ENCODE assay signal across 16 cellular contexts in the genomic region with DNA sequence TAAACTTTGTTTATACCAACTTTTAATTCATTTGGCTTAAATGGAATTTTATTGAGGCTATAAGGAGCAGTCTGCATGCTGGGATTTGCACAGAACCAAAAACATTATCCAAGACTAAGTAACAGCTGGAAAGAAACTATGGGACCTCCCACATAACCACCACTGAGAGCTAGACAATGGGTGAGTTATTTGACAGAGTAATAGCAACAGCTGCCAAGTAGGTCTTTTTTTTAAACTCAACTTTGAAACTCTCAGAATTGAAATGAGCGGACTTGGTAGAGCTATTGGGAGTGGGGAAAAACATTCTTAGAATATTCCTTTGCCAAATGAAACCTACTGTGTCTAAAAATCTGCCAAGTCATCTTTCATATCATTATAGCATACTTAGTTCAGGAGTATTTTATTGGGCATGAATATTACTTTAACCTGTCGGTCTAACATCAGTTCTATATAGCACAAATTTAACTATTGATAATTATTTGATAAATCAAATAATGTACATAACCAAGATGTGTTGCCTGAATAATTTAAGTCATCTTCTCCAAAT.
DNase-seq lines count a peak whose midpoint lies in the region; FAIRE-seq and TF ChIP-seq lines count a peak whose summit lies in the region.
"Had no signal": no experiment of that assay in that cellular context is flagged by ENCODE, and none has a peak within 500 bp of the region (broad histone marks: within the 10 kb centered on the region; RNA-seq: fewer than 3 reads in every experiment).

No MANE protein-coding gene starts in this region.

- H3K27me3 Mint-ChIP-seq in nephron (ENCODE audit: low read depth), result no peaks in the 10 kb centered on the region
- H3K27me3 Mint-ChIP-seq in nephron progenitor cell (ENCODE audit: low read depth, poor library complexity), result no peaks in the 10 kb centered on the region

- H3K36me3 Mint-ChIP-seq in nephron (ENCODE audit: low read depth) (no peaks in the 10 kb centered on the region), nephron progenitor cell (ENCODE audit: low read depth) (no peaks in the 10 kb centered on the region)

- peaks cover 16% of the 10 kb centered on the region for H3K9me3 Mint-ChIP-seq in nephron
- no peaks in the 10 kb centered on the region for H3K9me3 Mint-ChIP-seq in nephron progenitor cell
- H3K9me3 Mint-ChIP-seq: H9 had no signal

- no peak for TF ChIP-seq CTCF in nephron (IDR thresholded peaks at IDR 0.05; ENCODE audit: unreplicated experiment in 3 of 3)
- no peak for TF ChIP-seq CTCF in nephron progenitor cell (IDR thresholded peaks at IDR 0.05)

- H3K4me3 Mint-ChIP-seq in nephron, result peak overlapping the region in 1 of 3 experiments; percentile 69
- H3K4me3 Mint-ChIP-seq in nephron progenitor cell, result no peak overlapping the region
- H3K4me3 Mint-ChIP-seq: H9 had no signal

- no peak for TF ChIP-seq POLR2A in GM12892 (IDR thresholded peaks at IDR 0.05; ENCODE audit: low read depth, low read length)

- DNase-seq in H4 (ENCODE audit: low spot score), result peak; percentile 74
- DNase-seq in RPMI7951 (ENCODE audit: low read depth), result peak; percentile 2
- DNase-seq in epidermal melanocyte (ENCODE audit: insufficient read length, low spot score), result peak; percentile 27
- no peak for DNase-seq in nephron progenitor cell
- no peak for DNase-seq in NCI-H146 treated with DMSO at 0.1 percent for 48 hours (lab: John Stamatoyannopoulos, UW; ENCODE audit: unreplicated experiment)
- no peak for DNase-seq in NCI-H774 (lab: John Stamatoyannopoulos, UW)
- no peak for DNase-seq in GM12892 (ENCODE audit: insufficient read length)
- DNase-seq: aorta; DMS79; H9; NCI-H1417; NCI-H510A treated with DMSO at 0.1 percent for 48 hours; PC-3; sigmoid colon; stimulated activated naive CD4-positive, alpha-beta T cell had no signal

- H3K27ac Mint-ChIP-seq in nephron (peak overlapping the region; percentile 53 to 91 (median 76)), nephron progenitor cell (no peak overlapping the region)

- H3K4me1 Mint-ChIP-seq in nephron (peaks cover 15% of the 10 kb centered on the region), nephron progenitor cell (peaks cover 6% of the 10 kb centered on the region)

- FAIRE-seq in GM12892 (lab: Jason Lieb, UNC), result no peak

Comparison
In these comparisons a context has a peak if more than half of its experiments do, and no peak if none do; other contexts are left out.
1. DNase-seq: peak in H4 (single experiment), RPMI7951 (single experiment) and epidermal melanocyte (single experiment); none in nephron progenitor cell (single experiment), NCI-H146 treated with DMSO at 0.1 percent for 48 hours (single experiment), NCI-H774 (single experiment) and GM12892 (single experiment).